12 cellular contexts compared by ENCODE assay signal in the genomic region with DNA sequence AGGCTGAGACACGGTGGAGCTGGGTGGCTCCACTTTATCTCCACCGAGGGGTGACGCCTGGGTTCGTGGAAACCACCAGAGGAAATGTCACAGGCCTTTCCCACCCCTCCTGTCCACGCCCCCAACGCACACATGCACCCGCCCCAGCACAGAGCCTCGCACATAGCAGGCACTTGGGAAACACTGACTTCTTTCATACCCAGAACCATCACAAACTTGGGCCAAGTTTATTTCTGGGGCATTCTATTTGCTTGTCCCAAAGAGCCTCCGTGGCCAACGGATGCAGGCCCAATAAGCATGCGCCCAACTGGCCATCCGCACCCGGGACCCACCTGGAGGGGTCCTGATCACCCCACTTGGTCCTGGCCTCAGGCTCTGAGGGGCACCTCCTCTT. TPM values are rescaled to one million over a fixed set of nuclear protein-coding genes. Genes with fewer than 3 reads are reported as not detected.
A peak's percentile ranks its signal among the peaks of the same experiment; 100 is the strongest.
DNase-seq lines count a peak whose midpoint lies in the region; ATAC-seq and TF ChIP-seq lines count a peak whose summit lies in the region.
"Had no signal": no experiment of that assay in that cellular context is flagged by ENCODE, and none has a peak within 500 bp of the region (broad histone marks: within the 10 kb centered on the region; RNA-seq: fewer than 3 reads in every experiment).

No MANE protein-coding gene starts in this region.

- no peak overlapping the region for H3K4me3 Mint-ChIP-seq in neural progenitor cell

- H3K4me1 Mint-ChIP-seq in neural progenitor cell, result peaks cover 80% of the 10 kb centered on the region

- H3K36me3 Mint-ChIP-seq in neural progenitor cell, result peaks cover 7% of the 10 kb centered on the region
- H3K36me3 Mint-ChIP-seq: naive B cell had no signal

- peak overlapping the region in 1 of 2 experiments; percentile 98; a peak in 2 of 4 replicates for H3K27ac ChIP-seq in SK-N-SH (ENCODE audit: low read depth in 2 of 2, low read length in 1 of 2)
- H3K27ac ChIP-seq in esophagus squamous epithelium, result peak overlapping the region in 3 of 4 donors; percentile 90 to 93 (median 93)
- no peak overlapping the region for H3K27ac ChIP-seq in neural progenitor cell
- peak overlapping the region; percentile 97 for H3K27ac ChIP-seq in uterus
- H3K27ac ChIP-seq: 22Rv1 had no signal

- H3K27me3 ChIP-seq in SK-N-SH (ENCODE audit: insufficient read depth) (no peaks in the 10 kb centered on the region), esophagus squamous epithelium (peaks cover 0 to 28% (median 0%) of the 10 kb centered on the region in 4 donors), neural progenitor cell (peaks cover 11% of the 10 kb centered on the region), uterus (no peaks in the 10 kb centered on the region)

- DNase-seq in SK-N-SH (no peak), esophagus squamous epithelium (lab: John Stamatoyannopoulos, UW) (no peak), neural progenitor cell (ENCODE audit: low spot score) (no peak), uterus (no peak), NCI-H187 treated with DMSO at 0.1 percent for 48 hours (lab: John Stamatoyannopoulos, UW) (no peak)
- DNase-seq: activated naive CD4-positive, alpha-beta T cell; naive B cell; NCI-H748 treated with DMSO at 0.1 percent for 48 hours had no signal

- H3K4me1 ChIP-seq in SK-N-SH (ENCODE audit: control insufficient read depth in 1 of 2, insufficient read depth in 2 of 2, low read depth in 1 of 2, low read length in 1 of 2) (peaks cover 72 to 73% of the 10 kb centered on the region in 2 experiments), esophagus squamous epithelium (peaks cover 64 to 95% (median 82%) of the 10 kb centered on the region in 3 donors), neural progenitor cell (peaks cover 47% of the 10 kb centered on the region), uterus (peaks cover 27 to 79% of the 10 kb centered on the region in 2 donors)

- no peaks in the 10 kb centered on the region for H3K9me3 Mint-ChIP-seq in neural progenitor cell

- peaks cover 10% of the 10 kb centered on the region for H3K27me3 Mint-ChIP-seq in neural progenitor cell (ENCODE audit: insufficient read depth, low read depth)

- no peak for TF ChIP-seq EP300 in SK-N-SH (IDR thresholded peaks at IDR 0.05; ENCODE audit: borderline replicate concordance in 1 of 2, low read depth in 1 of 2, low read length in 1 of 2)

- no peaks in the 10 kb centered on the region for H3K9me3 ChIP-seq in SK-N-SH
- no peaks in the 10 kb centered on the region for H3K9me3 ChIP-seq in esophagus squamous epithelium
- no peaks in the 10 kb centered on the region for H3K9me3 ChIP-seq in neural progenitor cell (ENCODE audit: low read depth)
- no peaks in the 10 kb centered on the region for H3K9me3 ChIP-seq in uterus

- TF ChIP-seq CTCF in SK-N-SH (IDR thresholded peaks at IDR 0.05) (no peak), esophagus squamous epithelium (IDR thresholded peaks at IDR 0.05) (no peak), neural progenitor cell (IDR thresholded peaks at IDR 0.05) (no peak), uterus (IDR thresholded peaks at IDR 0.05) (no peak)

- H3K27ac Mint-ChIP-seq in neural progenitor cell, result peak overlapping the region; percentile 65
- H3K27ac Mint-ChIP-seq: naive B cell had no signal

- intact Hi-C loops in esophagus squamous epithelium (cut with DNase I), result no loop called here
- intact Hi-C loops in uterus (cut with DNase I; ENCODE audit: low total_unique reads), result no loop called here

- H2AFZ ChIP-seq in SK-N-SH (ENCODE audit: low read depth) (no peak overlapping the region), neural progenitor cell (replicated peaks) (no peak overlapping the region)

- H3F3A ChIP-seq in SK-N-SH (replicated peaks; ENCODE audit: insufficient read depth), result peaks cover 30% of the 10 kb centered on the region
- peaks cover 18% of the 10 kb centered on the region for H3F3A ChIP-seq in neural progenitor cell (ENCODE audit: low read depth)

- H3K9me2 ChIP-seq in SK-N-SH, result no peaks in the 10 kb centered on the region

- POLR2A ChIA-PET in SK-N-SH (lab: Yijun Ruan, JAX), result no interaction called here

- 91% methylated on average over 10 of the region's 13 CpGs for WGBS in SK-N-SH (ENCODE audit: low lambda C conversion rate)
- WGBS in esophagus squamous epithelium, 2 donors, result 40 to 71% methylated on average over 2 to 6 of the region's 13 CpGs

- TF ChIP-seq POLR2A in esophagus squamous epithelium (IDR thresholded peaks at IDR 0.05) (no peak), uterus (IDR thresholded peaks at IDR 0.05) (no peak)

- TF ChIP-seq RAD21 in SK-N-SH (IDR thresholded peaks at IDR 0.05; ENCODE audit: low read length), result no peak

- peaks cover 94% of the 10 kb centered on the region for H3K79me2 ChIP-seq in SK-N-SH (ENCODE audit: insufficient read depth)
- H3K79me2 ChIP-seq in neural progenitor cell (ENCODE audit: low read depth), result peaks cover 80% of the 10 kb centered on the region

- CTCF ChIA-PET in SK-N-SH (lab: Yijun Ruan, JAX), result interaction anchor here (1.4 to 3.1 kb wide), 2 partner anchors 14 to 137 kb away, joined by 3 to 25 read pairs; no protein-coding TSS in a partner anchor

- H3K9ac ChIP-seq in SK-N-SH (peak overlapping the region; percentile 98; the same call in 1 of the 2 replicates), neural progenitor cell (no peak overlapping the region)

- ATAC-seq in SK-N-SH treated with all-trans-retinoic acid at 6 μM for 48 hours (no peak), GM21526 (IDR thresholded peaks at IDR 0.05; ENCODE audit: low FRiP score, unreplicated experiment) (no peak), GM18858 (IDR thresholded peaks at IDR 0.05; ENCODE audit: unreplicated experiment) (no peak)

- H3K4me2 ChIP-seq in SK-N-SH (peak overlapping the region; percentile 81; the same call in 1 of the 2 replicates), neural progenitor cell (no peak overlapping the region)

- H4K20me1 ChIP-seq in SK-N-SH (ENCODE audit: insufficient read depth), result peaks cover 60% of the 10 kb centered on the region
- H4K20me1 ChIP-seq in neural progenitor cell (ENCODE audit: low read depth), result peaks cover 95% of the 10 kb centered on the region

- H3K36me3 ChIP-seq in SK-N-SH (replicated peaks in 1 of 2; ENCODE audit: control insufficient read depth in 1 of 2, insufficient read depth in 2 of 2, low read length in 1 of 2) (peaks cover 0 to 3% of the 10 kb centered on the region in 2 experiments), esophagus squamous epithelium (peaks cover 0 to 2% (median 0%) of the 10 kb centered on the region in 3 donors), neural progenitor cell (no peaks in the 10 kb centered on the region), uterus (no peaks in the 10 kb centered on the region)

- no peak overlapping the region for H3K4me3 ChIP-seq in SK-N-SH (ENCODE audit: low read depth in 2 of 2, low read length in 1 of 2)
- H3K4me3 ChIP-seq in esophagus squamous epithelium, result no peak overlapping the region
- H3K4me3 ChIP-seq in neural progenitor cell, result no peak overlapping the region
- H3K4me3 ChIP-seq in uterus, result no peak overlapping the region

TF ChIP-seq in SK-N-SH, 30 proteins besides CTCF, POLR2A, EP300 and RAD21 (continues in another document):
- TF ChIP-seq NFIC (IDR thresholded peaks at IDR 0.05; ENCODE audit: borderline replicate concordance) (no peak), RXRA (IDR thresholded peaks at IDR 0.05; ENCODE audit: borderline replicate concordance, low read depth) (no peak), MEF2A (IDR thresholded peaks at IDR 0.05; ENCODE audit: borderline replicate concordance, low read depth) (no peak), NRF1 (IDR thresholded peaks at IDR 0.05; ENCODE audit: low read depth, low read length) (no peak)
- TF ChIP-seq, protein P1, sequence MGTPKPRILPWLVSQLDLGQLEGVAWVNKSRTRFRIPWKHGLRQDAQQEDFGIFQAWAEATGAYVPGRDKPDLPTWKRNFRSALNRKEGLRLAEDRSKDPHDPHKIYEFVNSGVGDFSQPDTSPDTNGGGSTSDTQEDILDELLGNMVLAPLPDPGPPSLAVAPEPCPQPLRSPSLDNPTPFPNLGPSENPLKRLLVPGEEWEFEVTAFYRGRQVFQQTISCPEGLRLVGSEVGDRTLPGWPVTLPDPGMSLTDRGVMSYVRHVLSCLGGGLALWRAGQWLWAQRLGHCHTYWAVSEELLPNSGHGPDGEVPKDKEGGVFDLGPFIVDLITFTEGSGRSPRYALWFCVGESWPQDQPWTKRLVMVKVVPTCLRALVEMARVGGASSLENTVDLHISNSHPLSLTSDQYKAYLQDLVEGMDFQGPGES (IDR thresholded peaks at IDR 0.05; ENCODE audit: low read depth, low read length), result no peak

TF ChIP-seq in SK-N-SH treated with all-trans-retinoic acid at 6 μM for 48 hours, 23 proteins besides CTCF, POLR2A, EP300 and RAD21 (continues in another document):
- TF ChIP-seq PATZ1 (CRISPR knock-in tag; IDR thresholded peaks at IDR 0.05; ENCODE audit: borderline replicate concordance), result no peak

RNA-seq across cellular contexts. Expression of gene BCAR1, which starts 3.3 kb away (rescaled TPM):
- polyA plus RNA-seq in SK-N-SH (2012; rRNA removed), result 29.2 and 45.1 TPM in 2 replicates
- polyA plus RNA-seq in SK-N-SH (2012; cell fraction: cytosol; rRNA removed), result 18.4 and 30.6 TPM in 2 replicates
- 120 and 189 TPM in 2 replicates for polyA plus RNA-seq in SK-N-SH (2012; cell fraction: nucleus; rRNA removed)
- total RNA-seq in esophagus squamous epithelium, result 10 to 100 TPM; 26.8 to 51.9 (median 32.1) TPM
- 10.9 and 29.1 TPM in 2 replicates for total RNA-seq in neural progenitor cell (ENCODE audit: low replicate concordance)
- 100 to 1,000 TPM in 1 of 4 donors, 10 to 100 TPM in 3; 42.8 to 104 (median 47.2) TPM for total RNA-seq in uterus

RNA-seq across cellular contexts. Expression of gene CTRB1, which starts 29.4 kb away (rescaled TPM):
- polyA plus RNA-seq in SK-N-SH (2012; rRNA removed), result not detected in 2 replicates
- not detected in 2 replicates for polyA plus RNA-seq in SK-N-SH (2012; cell fraction: cytosol; rRNA removed)
- not detected in 2 replicates for polyA plus RNA-seq in SK-N-SH (2012; cell fraction: nucleus; rRNA removed)
- total RNA-seq in esophagus squamous epithelium (not detected), neural progenitor cell (ENCODE audit: low replicate concordance) (not detected in 2 replicates), uterus (not detected)

RNA-seq across cellular contexts. Expression of gene CTRB2, which starts 41.2 kb away (rescaled TPM):
- polyA plus RNA-seq in SK-N-SH (2012; rRNA removed), result not detected in 2 replicates
- not detected in 2 replicates for polyA plus RNA-seq in SK-N-SH (2012; cell fraction: cytosol; rRNA removed)
- polyA plus RNA-seq in SK-N-SH (2012; cell fraction: nucleus; rRNA removed), result 0.04 TPM in 1 of 2 replicates, not detected in the other
- total RNA-seq in esophagus squamous epithelium, result not detected
- not detected in 2 replicates for total RNA-seq in neural progenitor cell (ENCODE audit: low replicate concordance)
- not detected for total RNA-seq in uterus
